In genomic region chr15:27970661-27971392, GRCh38 we compare ENCODE assay signal across 30 cellular contexts.
"Had no signal": no experiment of that assay in that cellular context is flagged by ENCODE, and none has a peak within 500 bp of the region (broad histone marks: within the 10 kb centered on the region; RNA-seq: fewer than 3 reads in every experiment).

No MANE protein-coding gene starts in this region.

- FAIRE-seq: TTC549 had no signal

- H3K27ac ChIP-seq: brain microvascular endothelial cell, cardiac muscle cell, SJCRH30, SK-N-MC had no signal

- ATAC-seq: activated CD8-positive, alpha-beta T cell treated with anti-CD3 and anti-CD28 coated beads for 36 hours; activated T-cell treated with anti-CD3 and anti-CD28 coated beads, Interleukin-2, amount 50 U/mL, for 72 hours; activated T-helper 17 cell treated with anti-CD3 and anti-CD28 coated beads, Interleukin-2, amount 50 U/mL, for 72 hours; Panc1 had no signal

- H3K27ac Mint-ChIP-seq: activated CD4-positive, alpha-beta T cell treated with anti-CD3 and anti-CD28 coated beads, Interleukin-2, amount 10 ng/mL, durations not matched to agents 24 days and 14 days; activated CD8-positive, alpha-beta T cell treated with anti-CD3 and anti-CD28 coated beads for 36 hours; activated naive CD8-positive, alpha-beta T cell treated with anti-CD3 and anti-CD28 coated beads for 36 hours; activated T-cell treated with anti-CD3 and anti-CD28 coated beads, Interleukin-2, amount 50 U/mL, for 72 hours; activated T-helper 17 cell treated with anti-CD3 and anti-CD28 coated beads, Interleukin-2, amount 50 U/mL, for 72 hours; T-helper 1 cell treated with Interleukin-12 subunit alpha and Interleukin-12 subunit beta and Interleukin-4 antibody, amounts not matched to agents 30 μg/mL and 1 μg/mL, for 36 hours; T-helper 2 cell treated with Interferon-gamma antibody and Interleukin-4, amounts not matched to agents 5 μg/mL and 100 μg/mL, for 36 hours had no signal

- H3K9me3 Mint-ChIP-seq: activated CD4-positive, alpha-beta T cell treated with anti-CD3 and anti-CD28 coated beads, Interleukin-2, amount 10 ng/mL, durations not matched to agents 24 days and 14 days; activated CD8-positive, alpha-beta T cell treated with anti-CD3 and anti-CD28 coated beads for 36 hours had no signal

- H3K4me3 ChIP-seq: cardiac muscle cell, MG63, SJCRH30, SK-N-MC had no signal

- H3K4me1 Mint-ChIP-seq: activated CD4-positive, alpha-beta T cell treated with anti-CD3 and anti-CD28 coated beads, Interleukin-2, amount 10 ng/mL, durations not matched to agents 24 days and 14 days; activated naive CD8-positive, alpha-beta T cell treated with anti-CD3 and anti-CD28 coated beads for 36 hours; activated T-helper 17 cell treated with anti-CD3 and anti-CD28 coated beads, Interleukin-2, amount 50 U/mL, for 72 hours; central memory CD8-positive, alpha-beta T cell had no signal

- H3K36me3 ChIP-seq: brain microvascular endothelial cell, cardiac muscle cell, MG63, SJCRH30 had no signal

- H3K36me3 Mint-ChIP-seq: activated naive CD8-positive, alpha-beta T cell treated with anti-CD3 and anti-CD28 coated beads for 36 hours had no signal

- H3K27me3 Mint-ChIP-seq: activated CD4-positive, alpha-beta T cell treated with anti-CD3 and anti-CD28 coated beads, Interleukin-2, amount 10 ng/mL, durations not matched to agents 24 days and 14 days; activated CD8-positive, alpha-beta T cell treated with anti-CD3 and anti-CD28 coated beads for 36 hours; activated naive CD8-positive, alpha-beta T cell treated with anti-CD3 and anti-CD28 coated beads for 36 hours; activated T-helper 17 cell treated with anti-CD3 and anti-CD28 coated beads, Interleukin-2, amount 50 U/mL, for 72 hours; central memory CD8-positive, alpha-beta T cell had no signal

- H3K4me3 Mint-ChIP-seq: activated CD4-positive, alpha-beta T cell treated with anti-CD3 and anti-CD28 coated beads, Interleukin-2, amount 10 ng/mL, durations not matched to agents 24 days and 14 days; activated CD8-positive, alpha-beta T cell treated with anti-CD3 and anti-CD28 coated beads for 36 hours; activated naive CD8-positive, alpha-beta T cell treated with anti-CD3 and anti-CD28 coated beads for 36 hours; activated T-cell treated with anti-CD3 and anti-CD28 coated beads, Interleukin-2, amount 50 U/mL, for 72 hours; activated T-helper 17 cell treated with anti-CD3 and anti-CD28 coated beads, Interleukin-2, amount 50 U/mL, for 72 hours; central memory CD8-positive, alpha-beta T cell; T-helper 1 cell treated with Interleukin-12 subunit alpha and Interleukin-12 subunit beta and Interleukin-4 antibody, amounts not matched to agents 30 μg/mL and 1 μg/mL, for 36 hours; T-helper 2 cell treated with Interferon-gamma antibody and Interleukin-4, amounts not matched to agents 5 μg/mL and 100 μg/mL, for 36 hours had no signal

- H3K9me3 ChIP-seq: MG63, SJCRH30 had no signal

- H3K27me3 ChIP-seq: brain microvascular endothelial cell, cardiac muscle cell, MG63, SJCRH30 had no signal

- H3K4me1 ChIP-seq: SJCRH30 had no signal

- DNase-seq: activated CD4-positive, alpha-beta T cell treated with anti-CD3 and anti-CD28 coated beads, Interleukin-2, amount 10 ng/mL, durations not matched to agents 24 days and 14 days; activated CD4-positive, alpha-beta T cell treated with anti-CD3 and anti-CD28 coated beads, Interleukin-2, amount 50 U/mL, for 4 hours; activated CD8-positive, alpha-beta T cell treated with anti-CD3 and anti-CD28 coated beads for 36 hours; activated effector memory CD4-positive, alpha-beta T cell treated with anti-CD3 and anti-CD28 coated beads, Interleukin-2, amount 50 U/mL, for 16 hours; activated naive CD4-positive, alpha-beta T cell; activated naive CD4-positive, alpha-beta T cell treated with anti-CD3 and anti-CD28 coated beads, Interleukin-2, amount 50 U/mL, for 16 hours; activated naive CD8-positive, alpha-beta T cell treated with anti-CD3 and anti-CD28 coated beads for 36 hours; activated T-cell treated with anti-CD3 and anti-CD28 coated beads, Interleukin-2, amount 50 U/mL, for 1 hour; activated T-cell treated with anti-CD3 and anti-CD28 coated beads, Interleukin-2, amount 50 U/mL, for 72 hours; amniotic stem cell; aorta; brain microvascular endothelial cell; MG63; NCI-H1048; NCI-H1105 treated with DMSO at 0.1 percent for 48 hours; NCI-H1436 treated with DMSO at 0.1 percent for 48 hours; NCI-H1694 treated with DMSO at 0.1 percent for 48 hours; NCI-H2029; NCI-H345; NCI-H524 treated with DMSO at 0.1 percent for 48 hours; SHP77; SJCRH30 had no signal
